ENCODE assay signal across 1 cellular context in the genomic region with DNA sequence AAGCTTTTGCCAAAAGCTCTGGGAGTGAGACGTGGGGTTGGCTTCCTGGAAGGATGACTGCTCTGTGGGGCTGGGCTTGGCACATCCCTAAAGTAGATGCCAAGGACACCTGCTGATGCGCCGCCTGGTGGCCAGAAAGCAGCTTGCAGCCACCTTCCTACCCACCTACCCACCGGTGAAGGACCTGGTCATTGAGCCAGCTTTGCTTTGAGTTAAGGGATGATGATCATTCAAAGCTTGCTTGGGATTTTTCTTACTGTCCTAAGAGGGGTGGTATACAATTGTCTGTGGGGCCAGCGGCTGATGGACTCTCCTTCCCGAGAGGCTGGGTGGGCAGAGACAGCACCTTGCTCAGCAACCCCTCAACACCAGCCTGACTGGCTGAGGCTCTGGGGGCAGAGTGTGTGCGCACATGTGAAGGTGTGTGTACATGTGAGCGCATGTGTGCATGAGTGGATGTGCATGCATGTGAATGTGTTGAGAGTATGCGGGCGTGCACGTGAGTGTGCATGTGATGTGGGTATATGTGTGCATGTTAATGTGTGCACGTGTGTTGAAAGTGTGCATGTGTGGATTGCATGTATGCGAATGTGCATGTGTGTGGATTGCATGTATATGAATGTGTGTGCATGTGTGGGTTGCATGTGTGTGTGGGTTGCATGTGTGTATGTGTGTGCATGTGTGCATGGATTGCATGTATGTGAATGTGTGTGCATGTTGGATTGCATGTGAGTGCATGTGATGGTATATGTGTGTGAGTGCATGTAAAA.
TF ChIP-seq lines count a peak whose summit lies in the region.

No MANE protein-coding gene starts in this region.

TF ChIP-seq in HEK293, 187 proteins besides CTCF, POLR2A, EP300 and RAD21 (continued from another document and continues in another):
- TF ChIP-seq, protein P1, sequence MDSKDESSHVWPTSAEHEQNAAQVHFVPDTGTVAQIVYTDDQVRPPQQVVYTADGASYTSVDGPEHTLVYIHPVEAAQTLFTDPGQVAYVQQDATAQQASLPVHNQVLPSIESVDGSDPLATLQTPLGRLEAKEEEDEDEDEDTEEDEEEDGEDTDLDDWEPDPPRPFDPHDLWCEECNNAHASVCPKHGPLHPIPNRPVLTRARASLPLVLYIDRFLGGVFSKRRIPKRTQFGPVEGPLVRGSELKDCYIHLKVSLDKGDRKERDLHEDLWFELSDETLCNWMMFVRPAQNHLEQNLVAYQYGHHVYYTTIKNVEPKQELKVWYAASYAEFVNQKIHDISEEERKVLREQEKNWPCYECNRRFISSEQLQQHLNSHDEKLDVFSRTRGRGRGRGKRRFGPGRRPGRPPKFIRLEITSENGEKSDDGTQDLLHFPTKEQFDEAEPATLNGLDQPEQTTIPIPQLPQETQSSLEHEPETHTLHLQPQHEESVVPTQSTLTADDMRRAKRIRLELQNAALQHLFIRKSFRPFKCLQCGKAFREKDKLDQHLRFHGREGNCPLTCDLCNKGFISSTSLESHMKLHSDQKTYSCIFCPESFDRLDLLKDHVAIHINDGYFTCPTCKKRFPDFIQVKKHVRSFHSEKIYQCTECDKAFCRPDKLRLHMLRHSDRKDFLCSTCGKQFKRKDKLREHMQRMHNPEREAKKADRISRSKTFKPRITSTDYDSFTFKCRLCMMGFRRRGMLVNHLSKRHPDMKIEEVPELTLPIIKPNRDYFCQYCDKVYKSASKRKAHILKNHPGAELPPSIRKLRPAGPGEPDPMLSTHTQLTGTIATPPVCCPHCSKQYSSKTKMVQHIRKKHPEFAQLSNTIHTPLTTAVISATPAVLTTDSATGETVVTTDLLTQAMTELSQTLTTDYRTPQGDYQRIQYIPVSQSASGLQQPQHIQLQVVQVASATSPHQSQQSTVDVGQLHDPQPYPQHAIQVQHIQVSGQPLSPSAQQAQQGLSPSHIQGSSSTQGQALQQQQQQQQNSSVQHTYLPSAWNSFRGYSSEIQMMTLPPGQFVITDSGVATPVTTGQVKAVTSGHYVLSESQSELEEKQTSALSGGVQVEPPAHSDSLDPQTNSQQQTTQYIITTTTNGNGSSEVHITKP (tag by site-specific recombination; IDR thresholded peaks at IDR 0.05), result peak; percentile 41; the same call in 1 of the 2 replicates
- TF ChIP-seq YY2 (tag by site-specific recombination; IDR thresholded peaks at IDR 0.05) (no peak), ZNF239 (tag by site-specific recombination; IDR thresholded peaks at IDR 0.05) (no peak), ZNF202 (tag by site-specific recombination; IDR thresholded peaks at IDR 0.05; ENCODE audit: borderline replicate concordance) (no peak), ZBTB48 (tag by site-specific recombination; IDR thresholded peaks at IDR 0.05) (peak; percentile 72), KLF1 (tag by site-specific recombination; IDR thresholded peaks at IDR 0.05) (no peak), ZNF629 (tag by site-specific recombination; IDR thresholded peaks at IDR 0.05) (no peak), ZBTB7A (tag by site-specific recombination; IDR thresholded peaks at IDR 0.05; ENCODE audit: low read depth) (no peak), ZNF785 (tag by site-specific recombination; IDR thresholded peaks at IDR 0.05) (no peak), ZFP69B (tag by site-specific recombination; IDR thresholded peaks at IDR 0.05) (no peak), ZNF311 (tag by site-specific recombination; IDR thresholded peaks at IDR 0.05; ENCODE audit: borderline replicate concordance) (no peak), SETDB1 (IDR thresholded peaks at IDR 0.05; ENCODE audit: insufficient read length, low read length) (no peak), ZNF473 (tag by site-specific recombination; IDR thresholded peaks at IDR 0.05) (0 out of 2 replicates have a peak, but pooled peaks have one; percentile 36), ZNF747 (tag by site-specific recombination; IDR thresholded peaks at IDR 0.05) (no peak), ZNF248 (tag by site-specific recombination; IDR thresholded peaks at IDR 0.05) (no peak), ZNF211 (tag by site-specific recombination; IDR thresholded peaks at IDR 0.05; ENCODE audit: low read depth) (no peak), ZNF48 (tag by site-specific recombination; IDR thresholded peaks at IDR 0.05) (no peak), ZNF175 (tag by site-specific recombination; IDR thresholded peaks at IDR 0.05) (no peak), ZNF544 (tag by site-specific recombination; IDR thresholded peaks at IDR 0.05) (no peak), ZBTB21 (tag by site-specific recombination; IDR thresholded peaks at IDR 0.05) (no peak), ZNF560 (tag by site-specific recombination; IDR thresholded peaks at IDR 0.05; ENCODE audit: borderline replicate concordance) (no peak), BCL11A (tag by site-specific recombination; IDR thresholded peaks at IDR 0.05; ENCODE audit: low read depth) (no peak), TCF7L2 (IDR thresholded peaks at IDR 0.05; ENCODE audit: borderline replicate concordance, low read depth, low read length) (no peak), SP7 (tag by site-specific recombination; IDR thresholded peaks at IDR 0.05) (peak; percentile 20; the same call in 1 of the 2 replicates), ZNF214 (tag by site-specific recombination; IDR thresholded peaks at IDR 0.05; ENCODE audit: borderline replicate concordance) (no peak), ZSCAN16 (tag by site-specific recombination; IDR thresholded peaks at IDR 0.05) (no peak), ZNF274 (IDR thresholded peaks at IDR 0.05; ENCODE audit: low read length) (no peak), ZNF274 (tag by site-specific recombination; IDR thresholded peaks at IDR 0.05; ENCODE audit: borderline replicate concordance) (no peak), ZNF324 (tag by site-specific recombination; IDR thresholded peaks at IDR 0.05) (no peak), TRIM28 (IDR thresholded peaks at IDR 0.05; ENCODE audit: borderline replicate concordance, low read length) (no peak)
- TF ChIP-seq, protein P2, sequence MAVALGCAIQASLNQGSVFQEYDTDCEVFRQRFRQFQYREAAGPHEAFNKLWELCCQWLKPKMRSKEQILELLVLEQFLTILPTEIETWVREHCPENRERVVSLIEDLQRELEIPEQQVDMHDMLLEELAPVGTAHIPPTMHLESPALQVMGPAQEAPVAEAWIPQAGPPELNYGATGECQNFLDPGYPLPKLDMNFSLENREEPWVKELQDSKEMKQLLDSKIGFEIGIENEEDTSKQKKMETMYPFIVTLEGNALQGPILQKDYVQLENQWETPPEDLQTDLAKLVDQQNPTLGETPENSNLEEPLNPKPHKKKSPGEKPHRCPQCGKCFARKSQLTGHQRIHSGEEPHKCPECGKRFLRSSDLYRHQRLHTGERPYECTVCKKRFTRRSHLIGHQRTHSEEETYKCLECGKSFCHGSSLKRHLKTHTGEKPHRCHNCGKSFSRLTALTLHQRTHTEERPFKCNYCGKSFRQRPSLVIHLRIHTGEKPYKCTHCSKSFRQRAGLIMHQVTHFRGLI (tag by site-specific recombination; IDR thresholded peaks at IDR 0.05), result no peak
- TF ChIP-seq, protein P3, sequence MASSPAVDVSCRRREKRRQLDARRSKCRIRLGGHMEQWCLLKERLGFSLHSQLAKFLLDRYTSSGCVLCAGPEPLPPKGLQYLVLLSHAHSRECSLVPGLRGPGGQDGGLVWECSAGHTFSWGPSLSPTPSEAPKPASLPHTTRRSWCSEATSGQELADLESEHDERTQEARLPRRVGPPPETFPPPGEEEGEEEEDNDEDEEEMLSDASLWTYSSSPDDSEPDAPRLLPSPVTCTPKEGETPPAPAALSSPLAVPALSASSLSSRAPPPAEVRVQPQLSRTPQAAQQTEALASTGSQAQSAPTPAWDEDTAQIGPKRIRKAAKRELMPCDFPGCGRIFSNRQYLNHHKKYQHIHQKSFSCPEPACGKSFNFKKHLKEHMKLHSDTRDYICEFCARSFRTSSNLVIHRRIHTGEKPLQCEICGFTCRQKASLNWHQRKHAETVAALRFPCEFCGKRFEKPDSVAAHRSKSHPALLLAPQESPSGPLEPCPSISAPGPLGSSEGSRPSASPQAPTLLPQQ (tag by site-specific recombination; IDR thresholded peaks at IDR 0.05), result no peak
- TF ChIP-seq, protein P4, sequence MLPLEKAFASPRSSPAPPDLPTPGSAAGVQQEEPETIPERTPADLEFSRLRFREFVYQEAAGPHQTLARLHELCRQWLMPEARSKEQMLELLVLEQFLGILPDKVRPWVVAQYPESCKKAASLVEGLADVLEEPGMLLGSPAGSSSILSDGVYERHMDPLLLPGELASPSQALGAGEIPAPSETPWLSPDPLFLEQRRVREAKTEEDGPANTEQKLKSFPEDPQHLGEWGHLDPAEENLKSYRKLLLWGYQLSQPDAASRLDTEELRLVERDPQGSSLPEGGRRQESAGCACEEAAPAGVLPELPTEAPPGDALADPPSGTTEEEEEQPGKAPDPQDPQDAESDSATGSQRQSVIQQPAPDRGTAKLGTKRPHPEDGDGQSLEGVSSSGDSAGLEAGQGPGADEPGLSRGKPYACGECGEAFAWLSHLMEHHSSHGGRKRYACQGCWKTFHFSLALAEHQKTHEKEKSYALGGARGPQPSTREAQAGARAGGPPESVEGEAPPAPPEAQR (tag by site-specific recombination; IDR thresholded peaks at IDR 0.05), result no peak
- TF ChIP-seq, protein P5, sequence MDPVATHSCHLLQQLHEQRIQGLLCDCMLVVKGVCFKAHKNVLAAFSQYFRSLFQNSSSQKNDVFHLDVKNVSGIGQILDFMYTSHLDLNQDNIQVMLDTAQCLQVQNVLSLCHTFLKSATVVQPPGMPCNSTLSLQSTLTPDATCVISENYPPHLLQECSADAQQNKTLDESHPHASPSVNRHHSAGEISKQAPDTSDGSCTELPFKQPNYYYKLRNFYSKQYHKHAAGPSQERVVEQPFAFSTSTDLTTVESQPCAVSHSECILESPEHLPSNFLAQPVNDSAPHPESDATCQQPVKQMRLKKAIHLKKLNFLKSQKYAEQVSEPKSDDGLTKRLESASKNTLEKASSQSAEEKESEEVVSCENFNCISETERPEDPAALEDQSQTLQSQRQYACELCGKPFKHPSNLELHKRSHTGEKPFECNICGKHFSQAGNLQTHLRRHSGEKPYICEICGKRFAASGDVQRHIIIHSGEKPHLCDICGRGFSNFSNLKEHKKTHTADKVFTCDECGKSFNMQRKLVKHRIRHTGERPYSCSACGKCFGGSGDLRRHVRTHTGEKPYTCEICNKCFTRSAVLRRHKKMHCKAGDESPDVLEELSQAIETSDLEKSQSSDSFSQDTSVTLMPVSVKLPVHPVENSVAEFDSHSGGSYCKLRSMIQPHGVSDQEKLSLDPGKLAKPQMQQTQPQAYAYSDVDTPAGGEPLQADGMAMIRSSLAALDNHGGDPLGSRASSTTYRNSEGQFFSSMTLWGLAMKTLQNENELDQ (tag by site-specific recombination; IDR thresholded peaks at IDR 0.05; ENCODE audit: low read depth), result no peak
- TF ChIP-seq, protein P6, sequence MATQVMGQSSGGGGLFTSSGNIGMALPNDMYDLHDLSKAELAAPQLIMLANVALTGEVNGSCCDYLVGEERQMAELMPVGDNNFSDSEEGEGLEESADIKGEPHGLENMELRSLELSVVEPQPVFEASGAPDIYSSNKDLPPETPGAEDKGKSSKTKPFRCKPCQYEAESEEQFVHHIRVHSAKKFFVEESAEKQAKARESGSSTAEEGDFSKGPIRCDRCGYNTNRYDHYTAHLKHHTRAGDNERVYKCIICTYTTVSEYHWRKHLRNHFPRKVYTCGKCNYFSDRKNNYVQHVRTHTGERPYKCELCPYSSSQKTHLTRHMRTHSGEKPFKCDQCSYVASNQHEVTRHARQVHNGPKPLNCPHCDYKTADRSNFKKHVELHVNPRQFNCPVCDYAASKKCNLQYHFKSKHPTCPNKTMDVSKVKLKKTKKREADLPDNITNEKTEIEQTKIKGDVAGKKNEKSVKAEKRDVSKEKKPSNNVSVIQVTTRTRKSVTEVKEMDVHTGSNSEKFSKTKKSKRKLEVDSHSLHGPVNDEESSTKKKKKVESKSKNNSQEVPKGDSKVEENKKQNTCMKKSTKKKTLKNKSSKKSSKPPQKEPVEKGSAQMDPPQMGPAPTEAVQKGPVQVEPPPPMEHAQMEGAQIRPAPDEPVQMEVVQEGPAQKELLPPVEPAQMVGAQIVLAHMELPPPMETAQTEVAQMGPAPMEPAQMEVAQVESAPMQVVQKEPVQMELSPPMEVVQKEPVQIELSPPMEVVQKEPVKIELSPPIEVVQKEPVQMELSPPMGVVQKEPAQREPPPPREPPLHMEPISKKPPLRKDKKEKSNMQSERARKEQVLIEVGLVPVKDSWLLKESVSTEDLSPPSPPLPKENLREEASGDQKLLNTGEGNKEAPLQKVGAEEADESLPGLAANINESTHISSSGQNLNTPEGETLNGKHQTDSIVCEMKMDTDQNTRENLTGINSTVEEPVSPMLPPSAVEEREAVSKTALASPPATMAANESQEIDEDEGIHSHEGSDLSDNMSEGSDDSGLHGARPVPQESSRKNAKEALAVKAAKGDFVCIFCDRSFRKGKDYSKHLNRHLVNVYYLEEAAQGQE (tag by site-specific recombination; IDR thresholded peaks at IDR 0.05), result no peak
- TF ChIP-seq, protein P7, sequence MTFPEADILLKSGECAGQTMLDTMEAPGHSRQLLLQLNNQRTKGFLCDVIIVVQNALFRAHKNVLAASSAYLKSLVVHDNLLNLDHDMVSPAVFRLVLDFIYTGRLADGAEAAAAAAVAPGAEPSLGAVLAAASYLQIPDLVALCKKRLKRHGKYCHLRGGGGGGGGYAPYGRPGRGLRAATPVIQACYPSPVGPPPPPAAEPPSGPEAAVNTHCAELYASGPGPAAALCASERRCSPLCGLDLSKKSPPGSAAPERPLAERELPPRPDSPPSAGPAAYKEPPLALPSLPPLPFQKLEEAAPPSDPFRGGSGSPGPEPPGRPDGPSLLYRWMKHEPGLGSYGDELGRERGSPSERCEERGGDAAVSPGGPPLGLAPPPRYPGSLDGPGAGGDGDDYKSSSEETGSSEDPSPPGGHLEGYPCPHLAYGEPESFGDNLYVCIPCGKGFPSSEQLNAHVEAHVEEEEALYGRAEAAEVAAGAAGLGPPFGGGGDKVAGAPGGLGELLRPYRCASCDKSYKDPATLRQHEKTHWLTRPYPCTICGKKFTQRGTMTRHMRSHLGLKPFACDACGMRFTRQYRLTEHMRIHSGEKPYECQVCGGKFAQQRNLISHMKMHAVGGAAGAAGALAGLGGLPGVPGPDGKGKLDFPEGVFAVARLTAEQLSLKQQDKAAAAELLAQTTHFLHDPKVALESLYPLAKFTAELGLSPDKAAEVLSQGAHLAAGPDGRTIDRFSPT (tag by site-specific recombination; IDR thresholded peaks at IDR 0.05), result no peak
- TF ChIP-seq, protein P8, sequence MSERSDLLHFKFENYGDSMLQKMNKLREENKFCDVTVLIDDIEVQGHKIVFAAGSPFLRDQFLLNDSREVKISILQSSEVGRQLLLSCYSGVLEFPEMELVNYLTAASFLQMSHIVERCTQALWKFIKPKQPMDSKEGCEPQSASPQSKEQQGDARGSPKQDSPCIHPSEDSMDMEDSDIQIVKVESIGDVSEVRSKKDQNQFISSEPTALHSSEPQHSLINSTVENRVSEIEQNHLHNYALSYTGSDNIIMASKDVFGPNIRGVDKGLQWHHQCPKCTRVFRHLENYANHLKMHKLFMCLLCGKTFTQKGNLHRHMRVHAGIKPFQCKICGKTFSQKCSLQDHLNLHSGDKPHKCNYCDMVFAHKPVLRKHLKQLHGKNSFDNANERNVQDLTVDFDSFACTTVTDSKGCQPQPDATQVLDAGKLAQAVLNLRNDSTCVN (tag by site-specific recombination; optimal IDR thresholded peaks at IDR 0.05), result peak; percentile 55
- TF ChIP-seq, protein P9, sequence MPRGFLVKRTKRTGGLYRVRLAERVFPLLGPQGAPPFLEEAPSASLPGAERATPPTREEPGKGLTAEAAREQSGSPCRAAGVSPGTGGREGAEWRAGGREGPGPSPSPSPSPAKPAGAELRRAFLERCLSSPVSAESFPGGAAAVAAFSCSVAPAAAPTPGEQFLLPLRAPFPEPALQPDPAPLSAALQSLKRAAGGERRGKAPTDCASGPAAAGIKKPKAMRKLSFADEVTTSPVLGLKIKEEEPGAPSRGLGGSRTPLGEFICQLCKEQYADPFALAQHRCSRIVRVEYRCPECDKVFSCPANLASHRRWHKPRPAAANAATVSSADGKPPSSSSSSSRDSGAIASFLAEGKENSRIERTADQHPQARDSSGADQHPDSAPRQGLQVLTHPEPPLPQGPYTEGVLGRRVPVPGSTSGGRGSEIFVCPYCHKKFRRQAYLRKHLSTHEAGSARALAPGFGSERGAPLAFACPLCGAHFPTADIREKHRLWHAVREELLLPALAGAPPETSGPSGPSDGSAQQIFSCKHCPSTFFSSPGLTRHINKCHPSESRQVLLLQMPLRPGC (tag by site-specific recombination; IDR thresholded peaks at IDR 0.05), result no peak
